11 cellular contexts compared by ENCODE assay signal in genomic region chr13:78586706-78587105, GRCh38. TPM values are rescaled to one million over a fixed set of nuclear protein-coding genes. Genes with fewer than 3 reads are reported as not detected.
DNase-seq lines count a peak whose midpoint lies in the region; ATAC-seq and TF ChIP-seq lines count a peak whose summit lies in the region.
"Had no signal": no experiment of that assay in that cellular context is flagged by ENCODE, and none has a peak within 500 bp of the region (broad histone marks: within the 10 kb centered on the region; RNA-seq: fewer than 3 reads in every experiment).

No MANE protein-coding gene starts in this region.

- H3K18ac ChIP-seq in neuronal stem cell (ENCODE audit: low read length), result no peak overlapping the region

- H3K4me1 ChIP-seq in HUES64 (ENCODE audit: insufficient read depth, low read length) (no peaks in the 10 kb centered on the region), neuronal stem cell (ENCODE audit: control insufficient read depth in 2 of 2, insufficient read depth in 1 of 2, low read depth in 1 of 2, low read length in 2 of 2) (no peaks in the 10 kb centered on the region)
- H3K4me1 ChIP-seq: left ventricle myocardium inferior had no signal

- H3K27ac ChIP-seq in HUES64 (ENCODE audit: low read depth, low read length), result no peak overlapping the region
- no peak overlapping the region for H3K27ac ChIP-seq in neuronal stem cell (replicated peaks; ENCODE audit: low read length)
- H3K27ac ChIP-seq: left ventricle myocardium inferior, VCaP had no signal

- no peak overlapping the region for H2BK12ac ChIP-seq in neuronal stem cell (ENCODE audit: low read length)

- no peak overlapping the region for H4K8ac ChIP-seq in neuronal stem cell (ENCODE audit: low read depth, low read length)

- H3K4ac ChIP-seq in neuronal stem cell (ENCODE audit: low read length), result no peak overlapping the region

- no peak overlapping the region for H2AK5ac ChIP-seq in neuronal stem cell (ENCODE audit: low read depth, low read length)

- H3K36me3 Mint-ChIP-seq in chondrocyte (ENCODE audit: low read depth), result peaks cover 5% of the 10 kb centered on the region
- H3K36me3 Mint-ChIP-seq: activated naive CD4-positive, alpha-beta T cell treated with anti-CD3 and anti-CD28 coated beads, Interleukin-2, amount 10 ng/mL, durations not matched to agents 7 days and 5 days had no signal

- no peak overlapping the region for H4K91ac ChIP-seq in neuronal stem cell (ENCODE audit: low read depth, low read length, poor library complexity)

- no peak for ATAC-seq in HG03097 (IDR thresholded peaks at IDR 0.05; ENCODE audit: low FRiP score, unreplicated experiment)

- TF ChIP-seq CTCF in GM12874 (IDR thresholded peaks at IDR 0.05; ENCODE audit: insufficient read depth, low read depth, low read length), result peak; percentile 59
- TF ChIP-seq CTCF in chondrocyte (IDR thresholded peaks at IDR 0.05), result peak; percentile 38
- no peak for TF ChIP-seq CTCF in GM20000 (IDR thresholded peaks at IDR 0.05; ENCODE audit: extremely low read depth, missing control alignments)

- peak overlapping the region; percentile 30; the same call in 1 of the 2 replicates for H3K4me3 ChIP-seq in HUES64 (ENCODE audit: low read length)
- no peak overlapping the region for H3K4me3 ChIP-seq in neuronal stem cell (ENCODE audit: low read length in 2 of 2)
- H3K4me3 ChIP-seq: left ventricle myocardium inferior, MG63 had no signal

- H3K4me1 Mint-ChIP-seq in chondrocyte (ENCODE audit: low read depth), result no peaks in the 10 kb centered on the region
- H3K4me1 Mint-ChIP-seq: activated naive CD4-positive, alpha-beta T cell treated with anti-CD3 and anti-CD28 coated beads, Interleukin-2, amount 10 ng/mL, durations not matched to agents 7 days and 5 days had no signal

- no peak overlapping the region for H3K23ac ChIP-seq in neuronal stem cell (ENCODE audit: low read depth, low read length, poor library complexity)

- H3K4me2 ChIP-seq in neuronal stem cell (ENCODE audit: insufficient read depth, low read length, poor library complexity, severe bottlenecking), result no peak overlapping the region

- H3K14ac ChIP-seq in neuronal stem cell (ENCODE audit: low read length), result no peak overlapping the region

- no peak overlapping the region for H2BK5ac ChIP-seq in neuronal stem cell (ENCODE audit: low read length)

- no peak overlapping the region for H2BK120ac ChIP-seq in neuronal stem cell (ENCODE audit: low read depth, low read length)

- H3K4me3 Mint-ChIP-seq in chondrocyte (ENCODE audit: unreplicated experiment), result no peak overlapping the region
- H3K4me3 Mint-ChIP-seq: activated naive CD4-positive, alpha-beta T cell treated with anti-CD3 and anti-CD28 coated beads, Interleukin-2, amount 10 ng/mL, durations not matched to agents 7 days and 5 days had no signal

- no peaks in the 10 kb centered on the region for H3K79me1 ChIP-seq in neuronal stem cell (ENCODE audit: low read depth, low read length)

- H3K9ac ChIP-seq in HUES64 (ENCODE audit: low read depth, low read length), result no peak overlapping the region
- no peak overlapping the region for H3K9ac ChIP-seq in neuronal stem cell (ENCODE audit: low read depth, low read length, poor library complexity)

- H2AFZ ChIP-seq in neuronal stem cell (ENCODE audit: low read length), result no peak overlapping the region

- DNase-seq in chondrocyte (ENCODE audit: low spot score) (no peak), neuronal stem cell (ENCODE audit: low spot score) (peak; percentile 61), SHP77 treated with DMSO at 0.1 percent for 48 hours (lab: John Stamatoyannopoulos, UW) (no peak), GM20000 (ENCODE audit: low spot score) (no peak)
- DNase-seq: activated naive CD4-positive, alpha-beta T cell treated with anti-CD3 and anti-CD28 coated beads, Interleukin-2, amount 10 ng/mL, durations not matched to agents 7 days and 5 days; left ventricle myocardium inferior; MG63 had no signal

- H3K9me3 ChIP-seq in HUES64 (ENCODE audit: insufficient read depth, low read depth, low read length), result no peaks in the 10 kb centered on the region
- no peaks in the 10 kb centered on the region for H3K9me3 ChIP-seq in neuronal stem cell (replicated peaks in 1 of 2; ENCODE audit: control insufficient read depth in 2 of 2, insufficient read depth in 1 of 2, low read depth in 1 of 2, low read length in 2 of 2)
- H3K9me3 ChIP-seq: left ventricle myocardium inferior, MG63 had no signal

- H3K27me3 Mint-ChIP-seq in chondrocyte (ENCODE audit: low read depth), result peaks cover 67% of the 10 kb centered on the region

- H3K36me3 ChIP-seq in HUES64 (ENCODE audit: insufficient read depth, low read length) (no peaks in the 10 kb centered on the region), neuronal stem cell (replicated peaks in 1 of 2; ENCODE audit: control insufficient read depth in 2 of 2, insufficient read depth in 2 of 2, low read length in 2 of 2) (no peaks in the 10 kb centered on the region)
- H3K36me3 ChIP-seq: left ventricle myocardium inferior, MG63 had no signal

- H3K27ac Mint-ChIP-seq in chondrocyte (ENCODE audit: unreplicated experiment), result no peak overlapping the region
- H3K27ac Mint-ChIP-seq: activated naive CD4-positive, alpha-beta T cell treated with anti-CD3 and anti-CD28 coated beads, Interleukin-2, amount 10 ng/mL, durations not matched to agents 7 days and 5 days had no signal

- no peak overlapping the region for H2BK15ac ChIP-seq in neuronal stem cell (ENCODE audit: low read length)

- 2% methylated on average over 19 of the region's 21 CpGs for WGBS in HUES64
- WGBS in neuronal stem cell (ENCODE audit: extremely low coverage in 2 of 2, insufficient read length in 2 of 2, insufficient replicate concordance in 1 of 2), 2 donors, result no CpG with 5 or more reads among the region's 21 CpGs

- H3K27me3 ChIP-seq in HUES64 (ENCODE audit: insufficient read depth, low read length), result peaks cover 75% of the 10 kb centered on the region
- peaks cover 3 to 70% (median 19%) of the 10 kb centered on the region in 3 experiments for H3K27me3 ChIP-seq in neuronal stem cell (ENCODE audit: control insufficient read depth in 3 of 3, insufficient read depth in 3 of 3, low read depth in 1 of 3, low read length in 3 of 3)

- no peaks in the 10 kb centered on the region for H3K9me3 Mint-ChIP-seq in chondrocyte (ENCODE audit: low read depth)
- H3K9me3 Mint-ChIP-seq: activated naive CD4-positive, alpha-beta T cell treated with anti-CD3 and anti-CD28 coated beads, Interleukin-2, amount 10 ng/mL, durations not matched to agents 7 days and 5 days had no signal

RNA-seq across cellular contexts. Expression of gene POU4F1, which starts 16.6 kb away (rescaled TPM):
- 0.30 TPM for polyA plus RNA-seq in HUES64 (2013, experiment 1 of 2)
- 0.57 TPM for polyA plus RNA-seq in HUES64 (2013, experiment 2 of 2)
- total RNA-seq in chondrocyte, result not detected in 3 replicates
- 0.04 TPM for polyA plus RNA-seq in neuronal stem cell (2013, experiment 1 of 2)
- polyA plus RNA-seq in neuronal stem cell (2013, experiment 2 of 2), result 0.04 TPM
- total RNA-seq: left ventricle myocardium inferior had no signal
